ENCODE assay signal across 8 cellular contexts in the genomic region with DNA sequence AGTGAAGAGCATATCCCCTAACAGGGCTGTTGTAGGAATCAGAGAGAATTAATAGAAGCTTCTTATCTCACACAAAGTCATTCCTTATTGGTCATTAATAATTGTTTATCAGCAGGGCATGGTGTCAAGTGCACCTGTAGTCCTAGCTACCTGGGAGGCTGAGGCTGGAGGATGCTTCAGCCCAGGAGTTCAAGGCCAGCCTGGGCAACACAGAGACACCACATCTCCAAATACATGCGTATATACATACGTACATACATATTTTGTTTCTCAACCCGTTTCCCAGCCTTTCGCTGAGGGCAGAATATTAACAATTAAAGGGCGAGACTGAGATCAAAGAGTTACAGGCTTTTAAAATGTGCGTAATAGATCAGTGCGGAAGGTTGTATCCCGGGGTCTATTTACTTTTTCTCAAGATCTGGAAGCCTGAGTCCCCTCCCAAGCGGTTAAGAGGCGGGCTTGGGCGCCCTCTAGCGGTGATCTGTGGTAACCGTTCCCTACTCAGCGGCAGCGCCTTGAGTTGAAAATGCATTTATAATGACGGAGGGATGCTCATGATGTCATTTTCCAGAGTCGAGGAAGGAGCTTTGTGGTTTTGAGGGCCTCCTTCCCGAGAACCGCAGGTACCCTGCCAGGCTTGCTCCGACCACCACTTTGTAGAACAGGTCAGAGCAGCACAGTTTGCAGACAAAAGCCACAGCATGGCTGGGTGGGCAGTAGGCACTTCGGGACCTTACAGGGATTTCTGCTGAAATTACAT.
DNase-seq lines count a peak whose midpoint lies in the region; ATAC-seq and TF ChIP-seq lines count a peak whose summit lies in the region.

No MANE protein-coding gene starts in this region.

- in situ Hi-C loops in IMR-90 (cut with MboI; ENCODE audit: low sequenced_read_pairs): loop anchor here (25.0 kb wide), 1 partner anchor 907 kb away; no protein-coding TSS in a partner anchor

- H3K4me3 Mint-ChIP-seq in naive thymus-derived CD8-positive, alpha-beta T cell: no peak overlapping the region

- H4K8ac ChIP-seq in IMR-90 (ENCODE audit: low read depth in 2 of 2, low read length in 2 of 2): 0 out of 4 replicates have a peak overlapping the region, but pooled peaks of 1 of the 2 experiments have one; percentile 40

- peaks cover 6 to 21% (median 11%) of the 10 kb centered on the region in 5 donors for H3K27me3 Mint-ChIP-seq in naive thymus-derived CD8-positive, alpha-beta T cell

- H3K4ac ChIP-seq in IMR-90 (ENCODE audit: low read depth, low read length): no peak overlapping the region

- H3K27ac ChIP-seq in IMR-90 (ENCODE audit: insufficient read depth, low read length): no peak overlapping the region
- H3K27ac ChIP-seq in OCI-LY3 (ENCODE audit: low read length): no peak overlapping the region
- H3K27ac ChIP-seq in esophagus squamous epithelium: no peak overlapping the region

- TF ChIP-seq RAD21 in IMR-90 (IDR thresholded peaks at IDR 0.05; ENCODE audit: low read length): peak; percentile 75

- H2AK9ac ChIP-seq in IMR-90 (replicated peaks; ENCODE audit: low read depth, low read length, poor library complexity): no peak overlapping the region

- H2AFZ ChIP-seq in IMR-90 (replicated peaks; ENCODE audit: low read length, poor library complexity) (peak overlapping the region; percentile 83), OCI-LY3 (ENCODE audit: low read depth, low read length) (peak overlapping the region; percentile 88)

- peaks cover 0 to 6% (median 4%) of the 10 kb centered on the region in 4 donors for H3K4me1 Mint-ChIP-seq in naive thymus-derived CD8-positive, alpha-beta T cell

- no peak overlapping the region for H3K27ac Mint-ChIP-seq in naive thymus-derived CD8-positive, alpha-beta T cell

- CTCF ChIA-PET in GM10248 (lab: Yijun Ruan, JAX): interaction anchor here (0.7 to 4.4 kb wide), 20 partner anchors 10 to 745 kb away, joined by 3 to 34 read pairs (median 3); no protein-coding TSS in a partner anchor
- CTCF ChIA-PET in IMR-90 (lab: Yijun Ruan, JAX): interaction anchor here (0.6 to 1.7 kb wide), 6 partner anchors 15 to 1126 kb away, joined by 3 to 8 read pairs (median 4); no protein-coding TSS in a partner anchor

- 0% methylated on average over 2 of the region's 21 CpGs; no CpG with 5 or more reads in 1 of the 2 experiments for WGBS in IMR-90 (ENCODE audit: extremely low coverage in 2 of 2, insufficient read length in 1 of 2), 2 experiments
- 11 to 25% methylated on average over 13 to 21 of the region's 21 CpGs for WGBS in esophagus squamous epithelium, 2 donors

- no peak overlapping the region for H3K9ac ChIP-seq in IMR-90 (ENCODE audit: low read depth, low read length)
- no peak overlapping the region for H3K9ac ChIP-seq in OCI-LY3 (ENCODE audit: low read length)

- POLR2A ChIA-PET in GM10248 (lab: Yijun Ruan, JAX): no interaction called here
- POLR2A ChIA-PET in IMR-90 (lab: Charles Lee; ENCODE audit: unreplicated experiment): no interaction called here
- POLR2A ChIA-PET in naive thymus-derived CD8-positive, alpha-beta T cell (lab: Charles Lee): no interaction called here

- dilution Hi-C loops in IMR-90 (cut with HindIII; ENCODE audit: low sequenced_read_pairs, unreplicated experiment): no loop called here

- H3K36me3 Mint-ChIP-seq in naive thymus-derived CD8-positive, alpha-beta T cell: no peaks in the 10 kb centered on the region

- H4K5ac ChIP-seq in IMR-90 (ENCODE audit: low read depth, low read length): no peak overlapping the region; the same call in 1 of the 2 replicates

- no peaks in the 10 kb centered on the region for H3K9me1 ChIP-seq in IMR-90 (ENCODE audit: insufficient read depth, low read length)

- peak; percentile 98 for ATAC-seq in IMR-90 (ENCODE audit: low read depth)
- ATAC-seq in naive thymus-derived CD8-positive, alpha-beta T cell: peak; percentile 64 to 67
- no peak for ATAC-seq in HG03097 (IDR thresholded peaks at IDR 0.05; ENCODE audit: low FRiP score, unreplicated experiment)

- H3K79me2 ChIP-seq in OCI-LY3 (ENCODE audit: low read length): no peaks in the 10 kb centered on the region

- H3K79me1 ChIP-seq in IMR-90 (ENCODE audit: low read depth in 1 of 2, low read length in 2 of 2): no peaks in the 10 kb centered on the region

- no peak overlapping the region for H2BK20ac ChIP-seq in IMR-90 (ENCODE audit: low read depth, low read length)

- no TSS peak for BruUV-seq in IMR-90 (replicated peaks; lab: Mats Ljungman, UMichigan)

- TF ChIP-seq CTCF in GM10248 (IDR thresholded peaks at IDR 0.05; ENCODE audit: control extremely low read depth, extremely low read depth, low read depth, missing control alignments) (peak; percentile 91), IMR-90 (conservative IDR thresholded peaks at IDR 0.05; ENCODE audit: low read depth, low read length) (peak; percentile 89), OCI-LY3 (IDR thresholded peaks at IDR 0.05; ENCODE audit: low read depth, low read length) (peak; percentile 98), esophagus squamous epithelium (IDR thresholded peaks at IDR 0.05) (peak; percentile 37 to 94 (median 76))

- H3K23ac ChIP-seq in IMR-90 (ENCODE audit: low read depth, low read length): no peak overlapping the region; the same call in 1 of the 2 replicates

- no peak overlapping the region for H2BK5ac ChIP-seq in IMR-90 (ENCODE audit: low read depth, low read length, poor library complexity, severe bottlenecking)

- intact Hi-C loops in IMR-90 (cut with micrococcal nuclease) (loop anchor here (1.0 kb wide), 2 partner anchors 223 to 746 kb away; no protein-coding TSS in a partner anchor), esophagus squamous epithelium (cut with DNase I) (loop anchor here (10.0 kb wide), 1 partner anchor 225 kb away; no protein-coding TSS in a partner anchor)

- no peak overlapping the region for H3K56ac ChIP-seq in IMR-90 (ENCODE audit: extremely low read depth, insufficient read depth, low read length)

- H4K20me1 ChIP-seq in IMR-90 (ENCODE audit: insufficient read depth, low read length): no peaks in the 10 kb centered on the region
- H4K20me1 ChIP-seq in OCI-LY3 (ENCODE audit: insufficient read depth, low read length): no peaks in the 10 kb centered on the region

- no peak overlapping the region for H3K18ac ChIP-seq in IMR-90 (ENCODE audit: low read depth, low read length)

- TF ChIP-seq POLR2A in IMR-90 (IDR thresholded peaks at IDR 0.05; ENCODE audit: low read depth, low read length): no peak
- TF ChIP-seq POLR2A in esophagus squamous epithelium (IDR thresholded peaks at IDR 0.05): no peak

- H3K27me3 ChIP-seq in IMR-90 (ENCODE audit: control insufficient read depth, insufficient read depth, low read length) (peaks cover 23% of the 10 kb centered on the region), OCI-LY3 (ENCODE audit: low read depth, low read length) (peaks cover 19% of the 10 kb centered on the region), esophagus squamous epithelium (peaks cover 0 to 3% (median 0%) of the 10 kb centered on the region in 4 donors)

- H3K4me3 ChIP-seq in IMR-90 (ENCODE audit: insufficient read depth, low read depth, low read length) (no peak overlapping the region), OCI-LY3 (ENCODE audit: low read length) (peak overlapping the region; percentile 67), esophagus squamous epithelium (no peak overlapping the region)

- DNase-seq in GM10248 (ENCODE audit: extremely low spot score) (peak; percentile 79), IMR-90 (peak; percentile 64), activated T-cell treated with anti-CD3 and anti-CD28 coated beads for 48 hours (ENCODE audit: low read depth) (peak; percentile 56), esophagus squamous epithelium (lab: John Stamatoyannopoulos, UW) (no peak)
- DNase-seq in naive thymus-derived CD8-positive, alpha-beta T cell: peak; percentile 32 to 78 (median 66)
- peak; percentile 36 to 55 for DNase-seq in stimulated activated CD8-positive, alpha-beta memory T cell treated with anti-CD3 and anti-CD28 coated beads, Interleukin-7, amount 100 ng/mL, for 48 hours (ENCODE audit: extremely low read depth in 1 of 2, low read depth in 1 of 2)

- H3K4me2 ChIP-seq in IMR-90 (ENCODE audit: low read depth, low read length) (peak overlapping the region; percentile 51), OCI-LY3 (ENCODE audit: low read length) (peak overlapping the region; percentile 72)

- H3K14ac ChIP-seq in IMR-90 (replicated peaks; ENCODE audit: low read depth, low read length): no peak overlapping the region

- H3K4me1 ChIP-seq in IMR-90 (ENCODE audit: control insufficient read depth, insufficient read depth, low read length): no peaks in the 10 kb centered on the region
- H3K4me1 ChIP-seq in OCI-LY3 (ENCODE audit: low read length): peaks cover 6% of the 10 kb centered on the region
- peaks cover 0 to 5% (median 0%) of the 10 kb centered on the region in 3 donors for H3K4me1 ChIP-seq in esophagus squamous epithelium

- H3K9me3 ChIP-seq in IMR-90 (ENCODE audit: control insufficient read depth, insufficient read depth, low read length) (no peaks in the 10 kb centered on the region), OCI-LY3 (ENCODE audit: insufficient read depth, low read length) (no peaks in the 10 kb centered on the region), esophagus squamous epithelium (no peaks in the 10 kb centered on the region)

- no peak overlapping the region for H2AK5ac ChIP-seq in IMR-90 (ENCODE audit: low read depth, low read length)

- H4K91ac ChIP-seq in IMR-90 (ENCODE audit: insufficient read depth, low read depth, low read length): no peak overlapping the region

- H3K36me3 ChIP-seq in IMR-90 (ENCODE audit: control insufficient read depth, insufficient read depth, low read length): no peaks in the 10 kb centered on the region
- no peaks in the 10 kb centered on the region for H3K36me3 ChIP-seq in OCI-LY3 (replicated peaks; ENCODE audit: low read depth, low read length)
- H3K36me3 ChIP-seq in esophagus squamous epithelium: no peaks in the 10 kb centered on the region

- H3K9me3 Mint-ChIP-seq in naive thymus-derived CD8-positive, alpha-beta T cell: no peaks in the 10 kb centered on the region

- no peak overlapping the region for H2BK120ac ChIP-seq in IMR-90 (ENCODE audit: low read depth, low read length)

- H2BK15ac ChIP-seq in IMR-90 (ENCODE audit: low read depth, low read length): no peak overlapping the region

TF ChIP-seq in IMR-90, 13 proteins besides CTCF, POLR2A, EP300 and RAD21:
- no peak for TF ChIP-seq MAFK (IDR thresholded peaks at IDR 0.05; ENCODE audit: low read depth, low read length)
- peak; percentile 57 for TF ChIP-seq SMC3 (IDR thresholded peaks at IDR 0.05; ENCODE audit: low read depth, low read length)
- peak; percentile 12; the same call in 1 of the 2 replicates for TF ChIP-seq MAZ (IDR thresholded peaks at IDR 0.05; ENCODE audit: borderline replicate concordance, low read depth, low read length)
- no peak for TF ChIP-seq MXI1 (IDR thresholded peaks at IDR 0.05; ENCODE audit: borderline replicate concordance, low read depth, low read length)
TF ChIP-seq in IMR-90: peak in this region for 2.
